Comparison of ENCODE assay signal across 10 cellular contexts in the genomic region with DNA sequence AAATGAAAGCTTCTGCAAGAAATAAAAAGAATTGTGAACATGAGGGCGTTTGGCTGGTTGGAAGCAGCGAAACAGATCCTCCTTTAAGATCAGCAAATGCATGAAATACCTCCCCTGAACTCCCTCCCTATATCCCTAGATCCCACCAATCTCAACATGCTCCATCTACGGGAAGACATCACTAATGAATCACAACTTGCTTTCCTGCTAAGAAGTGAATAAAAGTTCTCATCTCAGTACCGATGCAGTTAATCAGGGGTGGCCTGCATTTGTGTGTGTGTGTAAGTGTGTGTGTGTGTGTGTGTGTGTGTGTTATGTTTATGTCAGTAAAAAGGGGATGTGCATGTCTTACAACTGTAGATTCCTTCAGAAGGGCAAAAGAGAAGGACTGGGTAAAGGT.
"Had no signal": no experiment of that assay in that cellular context is flagged by ENCODE, and none has a peak within 500 bp of the region (broad histone marks: within the 10 kb centered on the region; RNA-seq: fewer than 3 reads in every experiment).

No MANE protein-coding gene starts in this region.

- H3K27ac ChIP-seq: GM23248 had no signal

- H3K4me2 ChIP-seq: GM23338 had no signal

- ATAC-seq: HCT116 had no signal

- H3K9ac ChIP-seq: GM23248 had no signal

- H3K9me3 ChIP-seq: HAP-1 had no signal

- H3K4me1 ChIP-seq: HAP-1 had no signal

- H3K4me3 ChIP-seq: GM23248, GM23338, HAP-1 had no signal

- FAIRE-seq: H1 had no signal

- H3K36me3 ChIP-seq: HAP-1 had no signal

- H2AFZ ChIP-seq: GM23248, GM23338 had no signal

- DNase-seq: GM23248, GOT3, H7, H9, HCEC 1CT, HFFc6 had no signal
